Comparison of ENCODE assay signal across 10 cellular contexts in genomic region chr1:243313635-243314536, GRCh38. TPM values are rescaled to one million over a fixed set of nuclear protein-coding genes. Genes with fewer than 3 reads are reported as not detected.
DNase-seq lines count a peak whose midpoint lies in the region; ATAC-seq and TF ChIP-seq lines count a peak whose summit lies in the region.
"Had no signal": no experiment of that assay in that cellular context is flagged by ENCODE, and none has a peak within 500 bp of the region (broad histone marks: within the 10 kb centered on the region; RNA-seq: fewer than 3 reads in every experiment).

No MANE protein-coding gene starts in this region.

- TF ChIP-seq CTCF in KMS-11 (conservative IDR thresholded peaks at IDR 0.05; ENCODE audit: low read depth, low read length): no peak

- H3K4me1 ChIP-seq in KMS-11 (ENCODE audit: low read depth, poor library complexity, severe bottlenecking): peaks cover 42% of the 10 kb centered on the region

- H2AFZ ChIP-seq in KMS-11 (ENCODE audit: low read depth): no peak overlapping the region

- no peak overlapping the region for H3K27ac Mint-ChIP-seq in activated T-cell treated with anti-CD3 and anti-CD28 coated beads, Interleukin-2, amount 50 U/mL, for 72 hours
- no peak overlapping the region for H3K27ac Mint-ChIP-seq in stimulated activated effector memory CD8-positive, alpha-beta T cell treated with anti-CD3 and anti-CD28 coated beads, Interleukin-12 subunit alpha, Interleukin-12 subunit beta, amount 100 ng/mL, for 72 hours
- H3K27ac Mint-ChIP-seq: nephron had no signal

- ATAC-seq in activated T-cell treated with anti-CD3 and anti-CD28 coated beads, Interleukin-2, amount 50 U/mL, for 72 hours (replicated peaks in 1 of 2): peak; percentile 31 to 36
- ATAC-seq in activated T-cell treated with anti-CD3 and anti-CD28 coated beads, Interleukin-2, amount 50 U/mL, for 4 hours: no peak
- peak; percentile 79 for ATAC-seq in HG02610 (IDR thresholded peaks at IDR 0.05; ENCODE audit: unreplicated experiment)
- ATAC-seq in stimulated activated effector memory CD8-positive, alpha-beta T cell treated with anti-CD3 and anti-CD28 coated beads, Interleukin-12 subunit alpha, Interleukin-12 subunit beta, amount 100 ng/mL, for 72 hours: no peak

- no peaks in the 10 kb centered on the region for H3K79me2 ChIP-seq in KMS-11 (ENCODE audit: insufficient read depth, low read depth)

- no peak overlapping the region for H3K9ac ChIP-seq in KMS-11

- no peak for DNase-seq in activated T-cell treated with anti-CD3 and anti-CD28 coated beads, Interleukin-2, amount 50 U/mL, for 72 hours
- DNase-seq in activated T-cell treated with anti-CD3 and anti-CD28 coated beads, Interleukin-2, amount 50 U/mL, for 4 hours: no peak
- no peak for DNase-seq in HCEC 1CT
- DNase-seq in SW480 (ENCODE audit: low spot score): no peak
- DNase-seq in stimulated activated effector memory CD8-positive, alpha-beta T cell treated with anti-CD3 and anti-CD28 coated beads, Interleukin-12 subunit alpha, Interleukin-12 subunit beta, amount 100 ng/mL, for 72 hours (ENCODE audit: low spot score in 2 of 2): no peak

- peak overlapping the region; percentile 55 for H3K4me2 ChIP-seq in KMS-11

- H3K27me3 Mint-ChIP-seq in activated T-cell treated with anti-CD3 and anti-CD28 coated beads, Interleukin-2, amount 50 U/mL, for 72 hours (ENCODE audit: low read depth): no peaks in the 10 kb centered on the region
- no peaks in the 10 kb centered on the region for H3K27me3 Mint-ChIP-seq in activated T-cell treated with anti-CD3 and anti-CD28 coated beads, Interleukin-2, amount 50 U/mL, for 4 hours (ENCODE audit: low read depth)

- H4K20me1 ChIP-seq in KMS-11 (ENCODE audit: insufficient read depth): no peaks in the 10 kb centered on the region

- no peak overlapping the region for H3K4me3 Mint-ChIP-seq in activated T-cell treated with anti-CD3 and anti-CD28 coated beads, Interleukin-2, amount 50 U/mL, for 72 hours
- no peak overlapping the region for H3K4me3 Mint-ChIP-seq in activated T-cell treated with anti-CD3 and anti-CD28 coated beads, Interleukin-2, amount 50 U/mL, for 4 hours
- H3K4me3 Mint-ChIP-seq in stimulated activated effector memory CD8-positive, alpha-beta T cell treated with anti-CD3 and anti-CD28 coated beads, Interleukin-12 subunit alpha, Interleukin-12 subunit beta, amount 100 ng/mL, for 72 hours: no peak overlapping the region
- H3K4me3 Mint-ChIP-seq: nephron had no signal

- H3K4me3 ChIP-seq in KMS-11 (IDR thresholded peaks at IDR 0.05; ENCODE audit: insufficient read depth, low read depth, low read length): no peak overlapping the region

- peaks cover 8% of the 10 kb centered on the region for H3K4me1 Mint-ChIP-seq in activated T-cell treated with anti-CD3 and anti-CD28 coated beads, Interleukin-2, amount 50 U/mL, for 72 hours (ENCODE audit: low read depth)
- H3K4me1 Mint-ChIP-seq in activated T-cell treated with anti-CD3 and anti-CD28 coated beads, Interleukin-2, amount 50 U/mL, for 4 hours (ENCODE audit: low read depth): no peaks in the 10 kb centered on the region
- no peaks in the 10 kb centered on the region for H3K4me1 Mint-ChIP-seq in stimulated activated effector memory CD8-positive, alpha-beta T cell treated with anti-CD3 and anti-CD28 coated beads, Interleukin-12 subunit alpha, Interleukin-12 subunit beta, amount 100 ng/mL, for 72 hours

- H3K36me3 Mint-ChIP-seq in activated T-cell treated with anti-CD3 and anti-CD28 coated beads, Interleukin-2, amount 50 U/mL, for 72 hours (ENCODE audit: insufficient read depth in 2 of 2): peaks cover under 1 to 1% of the 10 kb centered on the region in 2 donors
- H3K36me3 Mint-ChIP-seq in activated T-cell treated with anti-CD3 and anti-CD28 coated beads, Interleukin-2, amount 50 U/mL, for 4 hours (ENCODE audit: insufficient read depth): peaks cover 26% of the 10 kb centered on the region
- no peaks in the 10 kb centered on the region for H3K36me3 Mint-ChIP-seq in stimulated activated effector memory CD8-positive, alpha-beta T cell treated with anti-CD3 and anti-CD28 coated beads, Interleukin-12 subunit alpha, Interleukin-12 subunit beta, amount 100 ng/mL, for 72 hours

- no peaks in the 10 kb centered on the region for H3K36me3 ChIP-seq in KMS-11 (ENCODE audit: insufficient read depth)

- H3K27me3 ChIP-seq in KMS-11 (ENCODE audit: insufficient read depth, low read depth): no peaks in the 10 kb centered on the region

- H3K27ac ChIP-seq in KMS-11 (peak overlapping the region; percentile 35; the same call in 1 of the 2 replicates), temporal lobe (ENCODE audit: low read depth, low read length) (peak overlapping the region; percentile 41)
- H3K27ac ChIP-seq: HL-60 had no signal

- no peaks in the 10 kb centered on the region for H3K9me3 Mint-ChIP-seq in activated T-cell treated with anti-CD3 and anti-CD28 coated beads, Interleukin-2, amount 50 U/mL, for 72 hours
- no peaks in the 10 kb centered on the region for H3K9me3 Mint-ChIP-seq in activated T-cell treated with anti-CD3 and anti-CD28 coated beads, Interleukin-2, amount 50 U/mL, for 4 hours
- H3K9me3 Mint-ChIP-seq in stimulated activated effector memory CD8-positive, alpha-beta T cell treated with anti-CD3 and anti-CD28 coated beads, Interleukin-12 subunit alpha, Interleukin-12 subunit beta, amount 100 ng/mL, for 72 hours: no peaks in the 10 kb centered on the region
- H3K9me3 Mint-ChIP-seq: nephron had no signal

RNA-seq across cellular contexts. Expression of gene SDCCAG8, which starts 58.0 kb away (rescaled TPM):
- total RNA-seq in activated T-cell treated with anti-CD3 and anti-CD28 coated beads, Interleukin-2, amount 50 U/mL, for 72 hours: 10 to 100 TPM; 31.3 to 40.2 TPM
- 10 to 100 TPM in 2 of 3 donors, 1 to 10 TPM in 1; 8.2 to 14.4 (median 11.6) TPM for total RNA-seq in activated T-cell treated with anti-CD3 and anti-CD28 coated beads, Interleukin-2, amount 50 U/mL, for 4 hours
- 66.1 TPM for total RNA-seq in temporal lobe

RNA-seq across cellular contexts. Expression of gene CEP170, which starts 58.8 kb away (rescaled TPM):
- 10 to 100 TPM; 49.4 to 54.7 TPM for total RNA-seq in activated T-cell treated with anti-CD3 and anti-CD28 coated beads, Interleukin-2, amount 50 U/mL, for 72 hours
- 10 to 100 TPM; 48.7 to 56.9 (median 54.9) TPM for total RNA-seq in activated T-cell treated with anti-CD3 and anti-CD28 coated beads, Interleukin-2, amount 50 U/mL, for 4 hours
- 459 TPM for total RNA-seq in temporal lobe

Comparison
In these comparisons a context has a peak if more than half of its experiments do, and no peak if none do; other contexts are left out.
1. ATAC-seq: peak in activated T-cell treated with anti-CD3 and anti-CD28 coated beads, Interleukin-2, amount 50 U/mL, for 72 hours (2 of 2) and HG02610 (single experiment); none in activated T-cell treated with anti-CD3 and anti-CD28 coated beads, Interleukin-2, amount 50 U/mL, for 4 hours (0 of 2) and stimulated activated effector memory CD8-positive, alpha-beta T cell treated with anti-CD3 and anti-CD28 coated beads, Interleukin-12 subunit alpha, Interleukin-12 subunit beta, amount 100 ng/mL, for 72 hours (single experiment).